16 cellular contexts compared by ENCODE assay signal in the genomic region with DNA sequence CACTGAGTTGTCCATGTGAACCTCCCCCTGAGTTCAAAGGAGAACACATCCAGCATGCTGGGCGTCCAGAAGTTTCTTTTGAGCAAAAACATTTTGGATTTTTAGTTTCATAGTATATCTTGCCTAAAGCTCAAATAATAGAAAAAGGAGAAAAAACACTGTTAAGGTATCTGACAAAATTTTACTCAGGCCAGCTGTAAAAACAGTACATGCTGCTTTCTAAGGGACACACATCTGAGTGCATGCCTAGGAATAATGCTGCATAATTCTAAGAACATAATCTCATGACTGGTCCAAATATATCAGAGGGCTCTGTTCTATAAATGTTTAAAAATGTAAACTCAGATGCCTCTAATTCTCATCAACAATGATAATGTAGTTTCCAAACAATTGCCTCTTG.
DNase-seq lines count a peak whose midpoint lies in the region; ATAC-seq and TF ChIP-seq lines count a peak whose summit lies in the region.
"Had no signal": no experiment of that assay in that cellular context is flagged by ENCODE, and none has a peak within 500 bp of the region (broad histone marks: within the 10 kb centered on the region; RNA-seq: fewer than 3 reads in every experiment).

No MANE protein-coding gene starts in this region.

- intact Hi-C loops in sciatic nerve (cut with DNase I), result no loop called here
- intact Hi-C loops in vagina (cut with DNase I), result no loop called here

- H3K4me1 ChIP-seq in vagina, result no peaks in the 10 kb centered on the region
- H3K4me1 ChIP-seq: BE2C, BLaER1, Caco-2 had no signal

- H3K4me3 ChIP-seq in vagina, result no peak overlapping the region
- H3K4me3 ChIP-seq: BLaER1 had no signal

- H3K27me3 ChIP-seq in vagina, result no peaks in the 10 kb centered on the region
- H3K27me3 ChIP-seq: BE2C, BLaER1 had no signal

- no peak overlapping the region for H3K27ac ChIP-seq in vagina
- H3K27ac ChIP-seq: BLaER1, C4-2B had no signal

- no peaks in the 10 kb centered on the region for H3K9me3 ChIP-seq in vagina
- H3K9me3 ChIP-seq: BE2C, BLaER1, Caco-2 had no signal

- no peaks in the 10 kb centered on the region for H3K36me3 ChIP-seq in vagina
- H3K36me3 ChIP-seq: BE2C, BLaER1 had no signal

- no peak for TF ChIP-seq POLR2A in vagina (IDR thresholded peaks at IDR 0.05)

- no peak for TF ChIP-seq CTCF in vagina (IDR thresholded peaks at IDR 0.05)

- peak; percentile 75 for ATAC-seq in sciatic nerve
- no peak for ATAC-seq in HG02981 (IDR thresholded peaks at IDR 0.05; ENCODE audit: unreplicated experiment)
- ATAC-seq: CD8-positive, alpha-beta T cell had no signal

- peak; percentile 47 for DNase-seq in brain pericyte (ENCODE audit: low read depth, low spot score)
- DNase-seq in sciatic nerve (ENCODE audit: low spot score), result no peak
- DNase-seq in vagina (ENCODE audit: extremely low spot score in 2 of 2), result no peak
- DNase-seq in C1 segment of cervical spinal cord (lab: John Stamatoyannopoulos, UW), result no peak
- DNase-seq: 8988T; ACHN; BE2C; Caco-2; Calu3; CD4-positive, alpha-beta T cell; CD8-positive, alpha-beta T cell; DMS79 treated with DMSO at 0.1 percent for 48 hours; GF-D8 had no signal
